Comparison of ENCODE assay signal across 8 cellular contexts in genomic region chr14:93332853-93333630, GRCh38. TPM values are rescaled to one million over a fixed set of nuclear protein-coding genes. Genes with fewer than 3 reads are reported as not detected.
DNase-seq lines count a peak whose midpoint lies in the region; ATAC-seq and TF ChIP-seq lines count a peak whose summit lies in the region.

BTBD7 (minus strand) TSS chr14:93333036; CDS start chr14:93296051, 36,985 bp downstream.

- H3K27ac ChIP-seq in left ventricle myocardium inferior (replicated peaks) (peak within 1 kb of the TSS; percentile 99), prostate gland (peak within 1 kb of the TSS; percentile 94 to 97)

- H3K27me3 Mint-ChIP-seq in T-helper 17 cell: no peaks in the 10 kb centered on the region

- peak; percentile 96 for DNase-seq in NCI-H187 (lab: John Stamatoyannopoulos, UW)
- DNase-seq in T-helper 17 cell: peak; percentile 92 to 97 (median 94)
- DNase-seq in amygdala (lab: John Stamatoyannopoulos, UW): peak; percentile 49 to 95 (median 86)
- peak; percentile 95 for DNase-seq in left ventricle myocardium inferior
- DNase-seq in prostate gland (ENCODE audit: low spot score): peak; percentile 90
- peak; percentile 92 for DNase-seq in ureter (ENCODE audit: low spot score)

- H3K36me3 Mint-ChIP-seq in T-helper 17 cell (ENCODE audit: low read depth): no peaks in the 10 kb centered on the region

- peak within 1 kb of the TSS; percentile 77 for H3K27ac Mint-ChIP-seq in T-helper 17 cell

- H3K36me3 ChIP-seq in left ventricle myocardium inferior: peaks cover 8% of the 10 kb centered on the region
- H3K36me3 ChIP-seq in prostate gland: no peaks in the 10 kb centered on the region

- WGBS in prostate gland: under 1% methylated on average over 60 of the region's 74 CpGs

- H3K4me3 Mint-ChIP-seq in T-helper 17 cell: peak within 1 kb of the TSS; percentile 94

- intact Hi-C loops in left ventricle myocardium inferior (cut with micrococcal nuclease) (no loop called here), prostate gland (cut with DNase I) (loop anchor here (5.0 kb wide), 1 partner anchor 126 kb away; the partner anchor contains the start of genes GON7 and UBR7)

- peaks cover 31% of the 10 kb centered on the region for H3K4me1 Mint-ChIP-seq in T-helper 17 cell

- no peaks in the 10 kb centered on the region for H3K9me3 ChIP-seq in T-helper 17 cell (ENCODE audit: control insufficient read depth, low read length, poor library complexity, severe bottlenecking)
- peaks cover 9% of the 10 kb centered on the region for H3K9me3 ChIP-seq in left ventricle myocardium inferior (replicated peaks)
- no peaks in the 10 kb centered on the region for H3K9me3 ChIP-seq in prostate gland

- peak; percentile 81 for ATAC-seq in GM18498 (IDR thresholded peaks at IDR 0.05; ENCODE audit: unreplicated experiment)
- peak; percentile 73 for ATAC-seq in HG02938 (IDR thresholded peaks at IDR 0.05; ENCODE audit: unreplicated experiment)
- ATAC-seq in T-helper 17 cell: peak; percentile 95

- H3K4me3 ChIP-seq in left ventricle myocardium inferior (peak within 1 kb of the TSS; percentile 95), prostate gland (peak within 1 kb of the TSS; percentile 84 to 94)

- peaks cover 49% of the 10 kb centered on the region for H3K4me1 ChIP-seq in left ventricle myocardium inferior
- H3K4me1 ChIP-seq in prostate gland (replicated peaks): peaks cover 5% of the 10 kb centered on the region

- no peaks in the 10 kb centered on the region for H3K27me3 ChIP-seq in left ventricle myocardium inferior (ENCODE audit: low read depth)
- no peaks in the 10 kb centered on the region for H3K27me3 ChIP-seq in prostate gland (replicated peaks; ENCODE audit: insufficient read depth)

- TF ChIP-seq CTCF in left ventricle myocardium inferior (IDR thresholded peaks at IDR 0.05; ENCODE audit: borderline replicate concordance) (peak; percentile 41), prostate gland (IDR thresholded peaks at IDR 0.05) (peak in 1 of 4 experiments; percentile 52)

- peak; percentile 79 for TF ChIP-seq POLR2A in prostate gland (IDR thresholded peaks at IDR 0.05)

RNA-seq across cellular contexts. Expression of gene BTBD7, which starts in this region (rescaled TPM):
- 10 to 100 TPM; 22.5 to 22.8 TPM for total RNA-seq in T-helper 17 cell
- 20.2 TPM for total RNA-seq in left ventricle myocardium inferior
- 10 to 100 TPM; 23.8 to 25.8 TPM for total RNA-seq in prostate gland
- total RNA-seq in ureter: 54.3 TPM

Comparison
In these comparisons a context has a peak if more than half of its experiments do, and no peak if none do; other contexts are left out.
1. Peak in every context shown above with its lines: DNase-seq, ATAC-seq, H3K4me3 ChIP-seq and H3K27ac ChIP-seq.